In the genomic region with DNA sequence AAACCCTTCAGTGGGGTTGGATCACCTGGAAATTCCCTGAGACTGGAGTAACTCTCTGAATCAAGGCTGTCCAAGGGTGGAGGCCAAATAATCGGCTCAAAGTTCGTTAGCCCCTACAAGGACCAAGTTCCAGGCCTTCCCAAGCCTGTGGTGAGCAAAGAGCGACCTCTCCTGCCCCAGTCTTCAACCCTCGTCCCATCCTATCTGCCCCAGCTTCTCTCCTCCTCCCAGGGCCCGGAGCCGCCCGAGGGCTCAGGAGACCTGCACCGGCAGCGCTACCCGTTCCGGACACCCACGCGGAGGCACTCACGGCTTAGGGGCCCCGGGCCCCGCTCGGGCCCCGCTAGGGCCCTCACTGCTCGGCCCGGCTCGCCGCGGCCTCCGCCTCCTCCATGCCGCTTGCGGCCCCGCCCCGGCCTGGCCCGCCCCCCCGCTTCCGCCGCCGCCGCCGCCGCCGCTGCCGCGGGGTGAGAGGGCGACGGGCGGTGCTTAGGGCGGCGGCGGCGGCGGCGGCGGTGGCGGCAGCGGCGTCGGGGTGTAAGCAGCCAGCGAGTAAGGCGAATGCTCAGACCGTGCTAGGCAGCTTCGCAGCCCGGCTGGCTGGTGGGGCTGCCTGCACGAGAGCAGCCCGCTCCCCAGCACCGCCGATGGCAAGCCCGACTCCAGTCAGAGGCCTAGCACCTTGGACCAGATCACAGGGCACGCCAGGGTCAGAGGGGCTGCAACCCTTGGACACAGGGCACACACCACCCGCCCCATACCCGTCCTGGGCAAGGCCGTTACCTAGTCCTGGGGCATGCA, we compare ENCODE assay signal across 8 cellular contexts. TPM values are rescaled to one million over a fixed set of nuclear protein-coding genes. Genes with fewer than 3 reads are reported as not detected.
A peak's percentile ranks its signal among the peaks of the same experiment; 100 is the strongest.
DNase-seq lines count a peak whose midpoint lies in the region; ATAC-seq, FAIRE-seq and TF ChIP-seq lines count a peak whose summit lies in the region.

POMGNT1 (minus strand) TSS at position 409 of the 801 bp plus-strand sequence. CDS start 613 bp downstream, outside the sequence.

- no peak for FAIRE-seq in RCC 7860 (lab: Jason Lieb, UNC)

- peak; percentile 60 for DNase-seq in COLO829 (ENCODE audit: low spot score)
- DNase-seq in RCC 7860 (ENCODE audit: low spot score) = peak; percentile 52
- DNase-seq in activated T-helper 2 cell treated with anti-CD3 and anti-CD28 coated beads, Interferon-gamma antibody, Interleukin-2, Interleukin-4, amounts not matched to agents 10 μg/mL and 5 μg/mL and 100 μg/mL, durations not matched to agents 14 hours and 24 hours and 36 hours (ENCODE audit: low spot score) = peak; percentile 74
- DNase-seq in fibroblast of peridontal ligament (ENCODE audit: extremely low read depth) = peak; percentile 44
- peak; percentile 82 for DNase-seq in nephron progenitor cell
- peak; percentile 75 to 85 for DNase-seq in stimulated activated naive CD8-positive, alpha-beta T cell treated with anti-CD3 and anti-CD28 coated beads, Interleukin-15, amount 100 ng/mL, for 72 hours

- H3K9me3 Mint-ChIP-seq in activated T-helper 2 cell treated with anti-CD3 and anti-CD28 coated beads, Interferon-gamma antibody, Interleukin-2, Interleukin-4, amounts not matched to agents 10 μg/mL and 5 μg/mL and 100 μg/mL, durations not matched to agents 14 hours and 24 hours and 36 hours = no peaks in the 10 kb centered on the region
- H3K9me3 Mint-ChIP-seq in nephron progenitor cell = no peaks in the 10 kb centered on the region
- H3K9me3 Mint-ChIP-seq in stimulated activated naive CD8-positive, alpha-beta T cell treated with anti-CD3 and anti-CD28 coated beads, Interleukin-15, amount 100 ng/mL, for 72 hours = no peaks in the 10 kb centered on the region

- H3K4me1 Mint-ChIP-seq in activated T-helper 2 cell treated with anti-CD3 and anti-CD28 coated beads, Interferon-gamma antibody, Interleukin-2, Interleukin-4, amounts not matched to agents 10 μg/mL and 5 μg/mL and 100 μg/mL, durations not matched to agents 14 hours and 24 hours and 36 hours (ENCODE audit: low read depth) = peaks cover 19% of the 10 kb centered on the region
- peaks cover 24% of the 10 kb centered on the region for H3K4me1 Mint-ChIP-seq in nephron progenitor cell
- H3K4me1 Mint-ChIP-seq in stimulated activated naive CD8-positive, alpha-beta T cell treated with anti-CD3 and anti-CD28 coated beads, Interleukin-15, amount 100 ng/mL, for 72 hours = peaks cover 28% of the 10 kb centered on the region

- H3K27ac Mint-ChIP-seq in activated T-helper 2 cell treated with anti-CD3 and anti-CD28 coated beads, Interferon-gamma antibody, Interleukin-2, Interleukin-4, amounts not matched to agents 10 μg/mL and 5 μg/mL and 100 μg/mL, durations not matched to agents 14 hours and 24 hours and 36 hours = peak within 1 kb of the TSS; percentile 80
- H3K27ac Mint-ChIP-seq in nephron progenitor cell = peak within 1 kb of the TSS; percentile 51
- H3K27ac Mint-ChIP-seq in stimulated activated naive CD8-positive, alpha-beta T cell treated with anti-CD3 and anti-CD28 coated beads, Interleukin-15, amount 100 ng/mL, for 72 hours = peak within 1 kb of the TSS; percentile 92 to 94

- peak within 1 kb of the TSS; percentile 85 for H3K4me3 Mint-ChIP-seq in activated T-helper 2 cell treated with anti-CD3 and anti-CD28 coated beads, Interferon-gamma antibody, Interleukin-2, Interleukin-4, amounts not matched to agents 10 μg/mL and 5 μg/mL and 100 μg/mL, durations not matched to agents 14 hours and 24 hours and 36 hours (ENCODE audit: low read depth)
- H3K4me3 Mint-ChIP-seq in nephron progenitor cell = peak within 1 kb of the TSS; percentile 83
- H3K4me3 Mint-ChIP-seq in stimulated activated naive CD8-positive, alpha-beta T cell treated with anti-CD3 and anti-CD28 coated beads, Interleukin-15, amount 100 ng/mL, for 72 hours = peak within 1 kb of the TSS; percentile 79 to 86

- H3K27me3 Mint-ChIP-seq in activated T-helper 2 cell treated with anti-CD3 and anti-CD28 coated beads, Interferon-gamma antibody, Interleukin-2, Interleukin-4, amounts not matched to agents 10 μg/mL and 5 μg/mL and 100 μg/mL, durations not matched to agents 14 hours and 24 hours and 36 hours (ENCODE audit: low read depth) = no peaks in the 10 kb centered on the region
- H3K27me3 Mint-ChIP-seq in nephron progenitor cell (ENCODE audit: low read depth, poor library complexity) = peaks cover 12% of the 10 kb centered on the region
- peaks cover 7% of the 10 kb centered on the region for H3K27me3 Mint-ChIP-seq in stimulated activated naive CD8-positive, alpha-beta T cell treated with anti-CD3 and anti-CD28 coated beads, Interleukin-15, amount 100 ng/mL, for 72 hours

- peak; percentile 88 for ATAC-seq in GM19395 (IDR thresholded peaks at IDR 0.05; ENCODE audit: unreplicated experiment)
- peak; percentile 41 for ATAC-seq in HG03558 (IDR thresholded peaks at IDR 0.05; ENCODE audit: extremely low read depth, unreplicated experiment)
- ATAC-seq in stimulated activated naive CD8-positive, alpha-beta T cell treated with anti-CD3 and anti-CD28 coated beads, Interleukin-15, amount 100 ng/mL, for 72 hours = peak; percentile 96

- intact Hi-C loops in activated T-helper 2 cell treated with anti-CD3 and anti-CD28 coated beads, Interferon-gamma antibody, Interleukin-2, Interleukin-4, amounts not matched to agents 10 μg/mL and 5 μg/mL and 100 μg/mL, durations not matched to agents 14 hours and 24 hours and 36 hours (cut with micrococcal nuclease) = loop anchor here (2.0 kb wide), 1 partner anchor 13 kb away; no protein-coding TSS in a partner anchor

- peaks cover 9% of the 10 kb centered on the region for H3K36me3 Mint-ChIP-seq in activated T-helper 2 cell treated with anti-CD3 and anti-CD28 coated beads, Interferon-gamma antibody, Interleukin-2, Interleukin-4, amounts not matched to agents 10 μg/mL and 5 μg/mL and 100 μg/mL, durations not matched to agents 14 hours and 24 hours and 36 hours (ENCODE audit: low read depth)
- H3K36me3 Mint-ChIP-seq in nephron progenitor cell (ENCODE audit: low read depth) = peaks cover 5% of the 10 kb centered on the region

- TF ChIP-seq CTCF in nephron progenitor cell (IDR thresholded peaks at IDR 0.05) = no peak

RNA-seq across cellular contexts. Expression of gene POMGNT1, which starts in this region (rescaled TPM):
- total RNA-seq in activated T-helper 2 cell treated with anti-CD3 and anti-CD28 coated beads, Interferon-gamma antibody, Interleukin-2, Interleukin-4, amounts not matched to agents 10 μg/mL and 5 μg/mL and 100 μg/mL, durations not matched to agents 14 hours and 24 hours and 36 hours = 67.0 and 67.8 TPM in 2 replicates

Comparison
In these comparisons a context has a peak if more than half of its experiments do, and no peak if none do; other contexts are left out.
1. Peak in every context shown above with its lines: DNase-seq and ATAC-seq.
2. ATAC-seq: peak in every context shown above with its lines; median percentile 96 in stimulated activated naive CD8-positive, alpha-beta T cell treated with anti-CD3 and anti-CD28 coated beads, Interleukin-15, amount 100 ng/mL, for 72 hours; 88 in GM19395; 41 in HG03558.